ENCODE assay signal across 9 cellular contexts in the genomic region with DNA sequence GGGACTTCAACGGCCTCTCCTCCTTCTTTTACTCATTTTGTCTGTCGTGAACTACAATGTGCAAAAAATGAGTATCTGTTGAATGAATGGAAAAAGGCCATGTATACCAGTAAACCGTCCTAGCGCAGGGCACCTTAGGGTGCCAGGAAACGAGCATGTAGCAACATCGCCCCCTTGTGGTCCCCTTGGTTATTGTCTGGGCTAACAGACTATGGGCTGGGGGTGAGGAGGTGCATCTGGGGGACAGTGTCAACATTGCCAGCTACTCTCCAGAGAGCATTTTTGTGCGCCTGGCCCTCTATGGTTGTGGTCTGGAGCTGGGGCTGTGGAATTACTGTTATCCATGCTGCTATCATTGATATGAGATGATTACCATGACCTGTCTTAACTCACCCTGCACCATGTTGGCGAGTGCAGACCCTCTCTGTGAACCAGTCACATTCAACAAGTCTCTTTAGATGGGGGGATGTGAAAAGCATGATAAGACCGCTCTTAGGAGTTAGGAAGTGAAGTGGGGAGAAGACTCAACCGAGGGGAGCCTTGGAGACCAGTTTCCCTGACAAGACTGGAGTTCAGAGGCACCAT. TPM values are rescaled to one million over a fixed set of nuclear protein-coding genes. Genes with fewer than 3 reads are reported as not detected.
DNase-seq lines count a peak whose midpoint lies in the region; ATAC-seq and TF ChIP-seq lines count a peak whose summit lies in the region.
"Had no signal": no experiment of that assay in that cellular context is flagged by ENCODE, and none has a peak within 500 bp of the region (broad histone marks: within the 10 kb centered on the region; RNA-seq: fewer than 3 reads in every experiment).

No MANE protein-coding gene starts in this region.

- H4K20me1 ChIP-seq in DOHH2 (ENCODE audit: control insufficient read depth, insufficient read depth, low read depth, low read length), result peaks cover 8% of the 10 kb centered on the region
- H4K20me1 ChIP-seq in smooth muscle cell (ENCODE audit: low read depth), result peaks cover 33% of the 10 kb centered on the region

- intact Hi-C loops in right cardiac atrium (cut with DNase I), result loop anchor here (1.0 to 5.0 kb wide), 3 partner anchors 45 to 46 kb away; no protein-coding TSS in a partner anchor

- H3K4me2 ChIP-seq in DOHH2 (ENCODE audit: low read length), result no peak overlapping the region
- H3K4me2 ChIP-seq in smooth muscle cell, result no peak overlapping the region

- H3K36me3 ChIP-seq in DOHH2 (ENCODE audit: control insufficient read depth, low read length) (no peaks in the 10 kb centered on the region), smooth muscle cell (ENCODE audit: low read depth) (no peaks in the 10 kb centered on the region)

- H3K9me3 ChIP-seq in DOHH2 (ENCODE audit: control insufficient read depth, insufficient read depth, low read length) (no peaks in the 10 kb centered on the region), right cardiac atrium (ENCODE audit: control insufficient read depth, low read length) (no peaks in the 10 kb centered on the region), smooth muscle cell (replicated peaks; ENCODE audit: low read depth) (no peaks in the 10 kb centered on the region)

- H3K9me3 Mint-ChIP-seq in activated naive CD4-positive, alpha-beta T cell treated with anti-CD3 and anti-CD28 coated beads, Interleukin-2, amount 50 U/mL, for 72 hours, result no peaks in the 10 kb centered on the region

- peak; percentile 91 for TF ChIP-seq CTCF in DOHH2 (IDR thresholded peaks at IDR 0.05; ENCODE audit: low read depth, low read length, poor library complexity, severe bottlenecking)
- peak; percentile 78 for TF ChIP-seq CTCF in LNCaP clone FGC (IDR thresholded peaks at IDR 0.05; ENCODE audit: control insufficient read depth, extremely low read depth, insufficient read depth)
- TF ChIP-seq CTCF in smooth muscle cell (IDR thresholded peaks at IDR 0.05; ENCODE audit: borderline replicate concordance, insufficient read depth, poor library complexity, severe bottlenecking), result peak; percentile 71

- DNase-seq in LNCaP clone FGC (ENCODE audit: low read depth) (no peak), right cardiac atrium (peak in 2 of 3 donors; percentile 64 to 84), smooth muscle cell (lab: John Stamatoyannopoulos, UW; ENCODE audit: unreplicated experiment) (no peak)
- peak in 1 of 2 donors; percentile 86 for DNase-seq in activated naive CD4-positive, alpha-beta T cell treated with anti-CD3 and anti-CD28 coated beads, Interleukin-2, amount 50 U/mL, for 72 hours (ENCODE audit: low spot score in 2 of 2)

- WGBS in right cardiac atrium, result 42% methylated on average over 10 of the region's 10 CpGs
- WGBS in smooth muscle cell (ENCODE audit: low lambda C conversion rate), result 43% methylated on average over 10 of the region's 10 CpGs

- H3K27ac ChIP-seq in DOHH2 (ENCODE audit: low read depth, low read length), result no peak overlapping the region
- H3K27ac ChIP-seq in right cardiac atrium (ENCODE audit: low read length), result no peak overlapping the region
- H3K27ac ChIP-seq in smooth muscle cell (ENCODE audit: low read depth), result no peak overlapping the region

- peaks cover 0 to 16% of the 10 kb centered on the region in 2 donors for H3K36me3 Mint-ChIP-seq in activated naive CD4-positive, alpha-beta T cell treated with anti-CD3 and anti-CD28 coated beads, Interleukin-2, amount 50 U/mL, for 72 hours

- H2AFZ ChIP-seq in smooth muscle cell (ENCODE audit: low read depth), result no peak overlapping the region

- H3K4me3 ChIP-seq in DOHH2 (ENCODE audit: low read length) (no peak overlapping the region), LNCaP clone FGC (ENCODE audit: low read depth, low read length) (no peak overlapping the region), right cardiac atrium (ENCODE audit: low read length) (no peak overlapping the region), smooth muscle cell (no peak overlapping the region)

- H3F3A ChIP-seq in DOHH2 (ENCODE audit: control insufficient read depth, insufficient read depth) (no peaks in the 10 kb centered on the region), smooth muscle cell (ENCODE audit: low read depth) (no peaks in the 10 kb centered on the region)

- ATAC-seq in SK-N-SH treated with all-trans-retinoic acid at 6 μM for 48 hours, result peak; percentile 78
- ATAC-seq in activated naive CD4-positive, alpha-beta T cell treated with anti-CD3 and anti-CD28 coated beads, Interleukin-2, amount 50 U/mL, for 72 hours, result peak; percentile 64 to 66
- peak; percentile 47 to 58 for ATAC-seq in right cardiac atrium
- no peak for ATAC-seq in GM18873 (IDR thresholded peaks at IDR 0.05; ENCODE audit: low FRiP score, unreplicated experiment)
- no peak for ATAC-seq in HG03175 (IDR thresholded peaks at IDR 0.05; ENCODE audit: unreplicated experiment)

- H3K9ac ChIP-seq in smooth muscle cell (ENCODE audit: low read depth), result no peak overlapping the region

- H3K4me1 ChIP-seq in DOHH2 (ENCODE audit: control insufficient read depth, low read length), result no peaks in the 10 kb centered on the region
- H3K4me1 ChIP-seq in right cardiac atrium (ENCODE audit: control insufficient read depth, insufficient read depth, low read length), result no peaks in the 10 kb centered on the region
- H3K4me1 ChIP-seq in smooth muscle cell (ENCODE audit: low read depth), result no peaks in the 10 kb centered on the region

- H3K27me3 ChIP-seq in DOHH2 (ENCODE audit: control insufficient read depth, low read length) (no peaks in the 10 kb centered on the region), right cardiac atrium (ENCODE audit: control insufficient read depth, insufficient read depth) (no peaks in the 10 kb centered on the region), smooth muscle cell (ENCODE audit: low read depth) (no peaks in the 10 kb centered on the region)

- no peaks in the 10 kb centered on the region for H3K9me2 ChIP-seq in DOHH2 (replicated peaks; ENCODE audit: control insufficient read depth, low read length)

- H3K79me2 ChIP-seq in DOHH2 (ENCODE audit: control insufficient read depth, low read length), result no peaks in the 10 kb centered on the region
- H3K79me2 ChIP-seq in smooth muscle cell (ENCODE audit: low read depth), result no peaks in the 10 kb centered on the region

- H3K27ac Mint-ChIP-seq in activated naive CD4-positive, alpha-beta T cell treated with anti-CD3 and anti-CD28 coated beads, Interleukin-2, amount 50 U/mL, for 72 hours, result no peak overlapping the region
- H3K27ac Mint-ChIP-seq: activated naive CD8-positive, alpha-beta T cell had no signal

TF ChIP-seq in SK-N-SH treated with all-trans-retinoic acid at 6 μM for 48 hours, 23 proteins besides CTCF, POLR2A, EP300 and RAD21 (continues in another document):
- TF ChIP-seq PPARA (CRISPR knock-in tag; IDR thresholded peaks at IDR 0.05; ENCODE audit: borderline replicate concordance), result no peak
- TF ChIP-seq SNAI2 (CRISPR knock-in tag; IDR thresholded peaks at IDR 0.05), result no peak
- no peak for TF ChIP-seq ZFP3 (CRISPR knock-in tag; IDR thresholded peaks at IDR 0.05)
- TF ChIP-seq ZNF565 (CRISPR knock-in tag; conservative IDR thresholded peaks at IDR 0.05; ENCODE audit: low read depth), result no peak
- no peak for TF ChIP-seq CSDC2 (CRISPR knock-in tag; IDR thresholded peaks at IDR 0.05)
- TF ChIP-seq RARB (CRISPR knock-in tag; IDR thresholded peaks at IDR 0.05), result no peak

RNA-seq across cellular contexts. Expression of gene SIGLEC11, which starts 22.8 kb away (rescaled TPM):
- total RNA-seq in activated naive CD4-positive, alpha-beta T cell treated with anti-CD3 and anti-CD28 coated beads, Interleukin-2, amount 50 U/mL, for 72 hours, result not detected
- total RNA-seq in right cardiac atrium, result 1 to 10 TPM in 3 of 4 donors, under 1 TPM in 1; 0.64 to 1.6 (median 1.3) TPM
- 0.86 TPM for polyA plus RNA-seq in right cardiac atrium
- total RNA-seq in smooth muscle cell, result not detected in 2 replicates
- polyA plus RNA-seq in smooth muscle cell, result not detected in 2 replicates

RNA-seq across cellular contexts. Expression of gene VRK3, which starts 41.4 kb away (rescaled TPM):
- 10 to 100 TPM; 54.0 to 60.0 TPM for total RNA-seq in activated naive CD4-positive, alpha-beta T cell treated with anti-CD3 and anti-CD28 coated beads, Interleukin-2, amount 50 U/mL, for 72 hours
- total RNA-seq in right cardiac atrium (10 to 100 TPM; 17.7 to 27.1 (median 24.5) TPM), smooth muscle cell (31.3 and 41.4 TPM in 2 replicates)
- polyA plus RNA-seq in right cardiac atrium (15.6 TPM), smooth muscle cell (24.6 and 27.8 TPM in 2 replicates)

RNA-seq across cellular contexts. Expression of gene ZNF473, which starts 42.1 kb away (rescaled TPM):
- 10 to 100 TPM; 15.2 to 15.8 TPM for total RNA-seq in activated naive CD4-positive, alpha-beta T cell treated with anti-CD3 and anti-CD28 coated beads, Interleukin-2, amount 50 U/mL, for 72 hours
- total RNA-seq in right cardiac atrium (1 to 10 TPM; 3.9 to 5.5 (median 5.1) TPM), smooth muscle cell (8.1 and 10.1 TPM in 2 replicates)
- polyA plus RNA-seq in right cardiac atrium (2.1 TPM), smooth muscle cell (4.8 and 7.9 TPM in 2 replicates)

RNA-seq across cellular contexts. Expression of gene NUP62, which starts 54.4 kb away (rescaled TPM):
- total RNA-seq in activated naive CD4-positive, alpha-beta T cell treated with anti-CD3 and anti-CD28 coated beads, Interleukin-2, amount 50 U/mL, for 72 hours, result 100 to 1,000 TPM in 1 of 2 donors, 10 to 100 TPM in 1; 82.5 to 109 TPM
- total RNA-seq in right cardiac atrium (10 to 100 TPM; 25.9 to 34.0 (median 29.7) TPM), smooth muscle cell (17.6 and 24.2 TPM in 2 replicates)
- polyA plus RNA-seq in right cardiac atrium (19.9 TPM), smooth muscle cell (29.5 and 34.2 TPM in 2 replicates)

RNA-seq across cellular contexts. Expression of gene ATF5, which starts 54.7 kb away (rescaled TPM):
- total RNA-seq in activated naive CD4-positive, alpha-beta T cell treated with anti-CD3 and anti-CD28 coated beads, Interleukin-2, amount 50 U/mL, for 72 hours, result 10 to 100 TPM in 1 of 2 donors, 1 to 10 TPM in 1; 7.7 to 13.2 TPM
- total RNA-seq in right cardiac atrium (10 to 100 TPM in 2 of 4 donors, 1 to 10 TPM in 2; 7.1 to 12.9 (median 9.4) TPM), smooth muscle cell (4.2 and 5.0 TPM in 2 replicates)
- polyA plus RNA-seq in right cardiac atrium (16.8 TPM), smooth muscle cell (10.1 and 14.1 TPM in 2 replicates)

Comparison
In these comparisons a context has a peak if more than half of its experiments do, and no peak if none do; other contexts are left out.
1. DNase-seq: peak in right cardiac atrium (2 of 3); none in LNCaP clone FGC (single experiment) and smooth muscle cell (single experiment).
2. ATAC-seq: peak in SK-N-SH treated with all-trans-retinoic acid at 6 μM for 48 hours (single experiment), activated naive CD4-positive, alpha-beta T cell treated with anti-CD3 and anti-CD28 coated beads, Interleukin-2, amount 50 U/mL, for 72 hours (2 of 2) and right cardiac atrium (2 of 2); none in GM18873 (single experiment) and HG03175 (single experiment).
3. Peak in every context shown above with its lines, with median percentiles within 50 percentile points of each other: CTCF ChIP-seq.